In the genomic region with DNA sequence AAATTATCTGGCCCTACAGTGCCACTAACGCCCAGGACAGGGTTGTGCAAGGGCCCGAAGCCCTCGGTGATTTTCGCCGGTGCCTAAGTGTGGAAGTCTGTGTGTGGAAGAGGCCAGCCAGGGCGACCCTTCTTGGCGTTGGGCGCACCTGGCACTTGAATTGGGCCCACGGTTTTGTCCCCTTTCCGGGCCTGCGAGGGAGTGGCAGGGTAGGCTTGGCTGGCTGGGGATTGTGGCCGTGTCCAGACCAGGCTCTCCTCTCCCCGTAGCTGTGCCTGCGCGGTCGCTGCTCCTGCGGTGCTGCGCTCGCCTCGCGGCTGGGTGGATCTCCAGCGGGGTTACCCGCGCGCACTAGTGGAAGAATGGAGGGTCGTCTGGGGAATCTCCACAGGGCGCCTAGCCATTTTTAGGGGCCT, we compare ENCODE assay signal across 12 cellular contexts. TPM values are rescaled to one million over a fixed set of nuclear protein-coding genes. Genes with fewer than 3 reads are reported as not detected.
DNase-seq lines count a peak whose midpoint lies in the region; ATAC-seq and TF ChIP-seq lines count a peak whose summit lies in the region.
"Had no signal": no experiment of that assay in that cellular context is flagged by ENCODE, and none has a peak within 500 bp of the region (broad histone marks: within the 10 kb centered on the region; RNA-seq: fewer than 3 reads in every experiment).

No MANE protein-coding gene starts in this region.

- ATAC-seq in Right ventricle myocardium superior (ENCODE audit: poor library complexity) (peak; percentile 38), right cardiac atrium (peak in 1 of 2 donors; percentile 26), upper lobe of right lung (peak; percentile 31), HG02571 (IDR thresholded peaks at IDR 0.05; ENCODE audit: unreplicated experiment) (no peak)

- H4K20me1 ChIP-seq in osteoblast (ENCODE audit: insufficient read depth, low read length) = no peaks in the 10 kb centered on the region

- TF ChIP-seq CTCF in osteoblast (IDR thresholded peaks at IDR 0.05; ENCODE audit: extremely low read depth, low read depth, low read length) (no peak), upper lobe of right lung (IDR thresholded peaks at IDR 0.05) (no peak)

- H3K27ac ChIP-seq in right cardiac atrium (ENCODE audit: low read length) (no peak overlapping the region), osteoblast (ENCODE audit: low read depth, low read length) (no peak overlapping the region), upper lobe of right lung (no peak overlapping the region)

- peak overlapping the region; percentile 76 for H3K4me2 ChIP-seq in osteoblast (ENCODE audit: insufficient read depth, low read length)

- intact Hi-C loops in Right ventricle myocardium superior (cut with DNase I) (no loop called here), cardiac septum (cut with DNase I) (no loop called here), right cardiac atrium (cut with DNase I) (no loop called here), upper lobe of right lung (cut with DNase I) (no loop called here)

- no peaks in the 10 kb centered on the region for H3K36me3 ChIP-seq in osteoblast (ENCODE audit: insufficient read depth, low read length)
- H3K36me3 ChIP-seq in upper lobe of right lung = no peaks in the 10 kb centered on the region

- no peaks in the 10 kb centered on the region for H3K27me3 ChIP-seq in right cardiac atrium (ENCODE audit: control insufficient read depth, insufficient read depth)
- peaks cover 65% of the 10 kb centered on the region for H3K27me3 ChIP-seq in osteoblast (ENCODE audit: insufficient read depth, low read length)
- H3K27me3 ChIP-seq in upper lobe of right lung = peaks cover 95% of the 10 kb centered on the region

- H3K4me1 ChIP-seq in right cardiac atrium (ENCODE audit: control insufficient read depth, insufficient read depth, low read length) (peaks cover 2% of the 10 kb centered on the region), osteoblast (ENCODE audit: insufficient read depth, low read length) (no peaks in the 10 kb centered on the region), upper lobe of right lung (peaks cover 13% of the 10 kb centered on the region)

- in situ Hi-C loops in KBM-7 (cut with MboI; ENCODE audit: low pct_unique_long_range_greater_than_20kb, low sequenced_read_pairs) = no loop called here

- no peaks in the 10 kb centered on the region for H3K9me3 ChIP-seq in right cardiac atrium (ENCODE audit: control insufficient read depth, low read length)
- no peaks in the 10 kb centered on the region for H3K9me3 ChIP-seq in osteoblast (ENCODE audit: low read depth, low read length)
- no peaks in the 10 kb centered on the region for H3K9me3 ChIP-seq in upper lobe of right lung

- no peaks in the 10 kb centered on the region for H3K79me2 ChIP-seq in osteoblast (ENCODE audit: insufficient read depth, low read length)

- WGBS in right cardiac atrium = 10% methylated on average over 27 of the region's 27 CpGs

- peak overlapping the region; percentile 68 for H2AFZ ChIP-seq in osteoblast (ENCODE audit: low read length)

- peak overlapping the region; percentile 43 for H3K4me3 ChIP-seq in right cardiac atrium (ENCODE audit: low read length)
- H3K4me3 ChIP-seq in osteoblast (ENCODE audit: insufficient read depth, low read length) = peak overlapping the region; percentile 60
- H3K4me3 ChIP-seq in upper lobe of right lung = peak overlapping the region; percentile 19

- DNase-seq in Right ventricle myocardium superior (no peak), cardiac septum (ENCODE audit: low spot score) (no peak), right cardiac atrium (no peak), osteoblast (ENCODE audit: insufficient read length, low spot score, missing footprints) (no peak), upper lobe of right lung (no peak), NCI-H2196 treated with DMSO at 0.1 percent for 48 hours (lab: John Stamatoyannopoulos, UW; ENCODE audit: unreplicated experiment) (no peak), KBM-7 (no peak)
- DNase-seq: ACHN; activated CD4-positive, alpha-beta T cell treated with anti-CD3 and anti-CD28 coated beads for 1 hour; NCI-H82 had no signal

RNA-seq across cellular contexts. Expression of a gene that starts 16.2 kb away (rescaled TPM):
- not detected for total RNA-seq in Right ventricle myocardium superior
- not detected for total RNA-seq in cardiac septum
- total RNA-seq in right cardiac atrium = not detected
- not detected for polyA plus RNA-seq in right cardiac atrium
- total RNA-seq in osteoblast = under 0.01 TPM in 1 of 2 replicates, not detected in the other
- total RNA-seq in upper lobe of right lung = not detected
- total RNA-seq: SK-MEL-5 had no signal

RNA-seq across cellular contexts. Expression of a gene that starts 24.9 kb away (rescaled TPM):
- not detected for total RNA-seq in Right ventricle myocardium superior
- total RNA-seq in cardiac septum = not detected
- not detected for total RNA-seq in right cardiac atrium
- polyA plus RNA-seq in right cardiac atrium = not detected
- total RNA-seq in osteoblast = not detected in 2 replicates
- total RNA-seq in upper lobe of right lung = not detected

RNA-seq across cellular contexts. Expression of a gene that starts 32.0 kb away (rescaled TPM):
- total RNA-seq in Right ventricle myocardium superior (not detected), cardiac septum (not detected), right cardiac atrium (not detected), osteoblast (not detected in 2 replicates), upper lobe of right lung (not detected)
- not detected for polyA plus RNA-seq in right cardiac atrium

RNA-seq across cellular contexts. Expression of a gene that starts 39.5 kb away (rescaled TPM):
- total RNA-seq in Right ventricle myocardium superior (not detected), cardiac septum (not detected), right cardiac atrium (not detected), osteoblast (not detected in 2 replicates), upper lobe of right lung (not detected)
- not detected for polyA plus RNA-seq in right cardiac atrium

RNA-seq across cellular contexts. Expression of a gene that starts 49.0 kb away (rescaled TPM):
- total RNA-seq in Right ventricle myocardium superior = not detected
- total RNA-seq in cardiac septum = 0.16 TPM
- not detected for total RNA-seq in right cardiac atrium
- not detected for polyA plus RNA-seq in right cardiac atrium
- not detected in 2 replicates for total RNA-seq in osteoblast
- 0.55 TPM for total RNA-seq in upper lobe of right lung
- total RNA-seq: SK-MEL-5 had no signal
